In genomic region chr15:43219929-43220886, GRCh38 we compare ENCODE assay signal across 1 cellular context.
TF ChIP-seq lines count a peak whose summit lies in the region.

No MANE protein-coding gene starts in this region.

TF ChIP-seq in K562, 482 proteins besides CTCF, POLR2A, EP300 and RAD21:
- TF ChIP-seq SPI1 (IDR thresholded peaks at IDR 0.05; ENCODE audit: borderline replicate concordance, low read depth, low read length) (peak; percentile 23; the same call in 1 of the 2 replicates), RFX1 (IDR thresholded peaks at IDR 0.05) (peak; percentile 60), ZNF239 (CRISPR knock-in tag; IDR thresholded peaks at IDR 0.05) (no peak), MGA (IDR thresholded peaks at IDR 0.05) (no peak), ZFP36 (IDR thresholded peaks at IDR 0.05; ENCODE audit: low read depth, low read length, partially characterized antibody) (no peak), EGR1 (conservative IDR thresholded peaks at IDR 0.05) (peak; percentile 40), ZNF395 (CRISPR knock-in tag; IDR thresholded peaks at IDR 0.05) (peak; percentile 23; the same call in 1 of the 2 replicates)
TF ChIP-seq in K562: peak in this region for 4.
